ENCODE assay signal across 13 cellular contexts in genomic region chr6:169171951-169172350, GRCh38.
DNase-seq lines count a peak whose midpoint lies in the region; ATAC-seq, FAIRE-seq and TF ChIP-seq lines count a peak whose summit lies in the region.
"Had no signal": no experiment of that assay in that cellular context is flagged by ENCODE, and none has a peak within 500 bp of the region (broad histone marks: within the 10 kb centered on the region; RNA-seq: fewer than 3 reads in every experiment).

No MANE protein-coding gene starts in this region.

- no peak for TF ChIP-seq RAD21 in HCT116 (IDR thresholded peaks at IDR 0.05; ENCODE audit: low read depth)

- POLR2A ChIA-PET in HCT116 (lab: Charles Lee) = no interaction called here

- no peak overlapping the region for H3K27ac ChIP-seq in HCT116 (ENCODE audit: low read depth, low read length)
- peak overlapping the region; percentile 84 for H3K27ac ChIP-seq in astrocyte (ENCODE audit: low read depth, low read length)
- peak overlapping the region in 2 of 4 donors; percentile 1 to 27 for H3K27ac ChIP-seq in gastroesophageal sphincter
- H3K27ac ChIP-seq in tibial artery = peak overlapping the region; percentile 83 to 89
- H3K27ac ChIP-seq in prostate gland = no peak overlapping the region

- no peak for TF ChIP-seq EP300 in gastroesophageal sphincter (IDR thresholded peaks at IDR 0.05)

- H4K20me1 ChIP-seq in HCT116 (ENCODE audit: insufficient read depth) (no peaks in the 10 kb centered on the region), astrocyte (ENCODE audit: insufficient read depth, low read length) (no peaks in the 10 kb centered on the region)

- H3K36me3 Mint-ChIP-seq in astrocyte (ENCODE audit: low read depth, unreplicated experiment) = peaks cover 5% of the 10 kb centered on the region
- H3K36me3 Mint-ChIP-seq: naive thymus-derived CD8-positive, alpha-beta T cell had no signal

- H3K79me2 ChIP-seq in HCT116 (ENCODE audit: insufficient read depth, low read length) (no peaks in the 10 kb centered on the region), astrocyte (ENCODE audit: insufficient read depth, low read length) (no peaks in the 10 kb centered on the region)

- CTCF ChIA-PET in HCT116 (lab: Charles Lee) = no interaction called here

- no peaks in the 10 kb centered on the region for H3K27me3 Mint-ChIP-seq in astrocyte (ENCODE audit: low read depth, unreplicated experiment)

- intact Hi-C loops in HCT116 (cut with micrococcal nuclease) (no loop called here), tibial artery (cut with DNase I; ENCODE audit: low total_unique reads) (no loop called here), prostate gland (cut with DNase I) (no loop called here)

- TF ChIP-seq POLR2A in HCT116 (IDR thresholded peaks at IDR 0.05; ENCODE audit: borderline replicate concordance, extremely low read depth, insufficient read depth, insufficient read length) (no peak), gastroesophageal sphincter (IDR thresholded peaks at IDR 0.05) (no peak), GM18505 (IDR thresholded peaks at IDR 0.05; ENCODE audit: borderline replicate concordance, extremely low read depth, insufficient read depth, insufficient read length) (no peak), prostate gland (IDR thresholded peaks at IDR 0.05) (no peak)

- ATAC-seq in HCT116 (no peak), gastroesophageal sphincter (peak; percentile 13), GM18505 (IDR thresholded peaks at IDR 0.05; ENCODE audit: unreplicated experiment) (no peak)
- ATAC-seq: naive thymus-derived CD8-positive, alpha-beta T cell had no signal

- DNase-seq in HCT116 (ENCODE audit: low read depth, low spot score) (no peak), astrocyte (ENCODE audit: low read depth) (peak; percentile 58), tibial artery (no peak), prostate gland (ENCODE audit: low spot score) (no peak), iPS-NIHi11 (ENCODE audit: low spot score) (no peak)
- DNase-seq: activated naive CD4-positive, alpha-beta T cell treated with Interleukin-2 at 50 U/mL for 16 hours; foreskin melanocyte; naive thymus-derived CD8-positive, alpha-beta T cell; NCI-H1436; NCI-H524 had no signal

- H3K4me1 ChIP-seq in HCT116 (ENCODE audit: control insufficient read depth in 1 of 2, insufficient read depth in 2 of 2, low read length in 2 of 2) = peaks cover 24 to 70% of the 10 kb centered on the region in 2 experiments
- H3K4me1 ChIP-seq in astrocyte (ENCODE audit: insufficient read depth, low read length) = peaks cover 39% of the 10 kb centered on the region
- peaks cover 0 to 13% (median 0%) of the 10 kb centered on the region in 3 donors for H3K4me1 ChIP-seq in gastroesophageal sphincter
- peaks cover 0 to 72% (median 42%) of the 10 kb centered on the region in 4 donors for H3K4me1 ChIP-seq in tibial artery
- H3K4me1 ChIP-seq in prostate gland (replicated peaks) = no peaks in the 10 kb centered on the region

- no peak overlapping the region for H3K9ac ChIP-seq in HCT116 (ENCODE audit: low read length)
- peak overlapping the region; percentile 67 for H3K9ac ChIP-seq in astrocyte (ENCODE audit: low read length)

- no peaks in the 10 kb centered on the region for H3K27me3 ChIP-seq in HCT116 (ENCODE audit: insufficient read depth, low read length)
- no peaks in the 10 kb centered on the region for H3K27me3 ChIP-seq in astrocyte (ENCODE audit: insufficient read depth, low read length)
- no peaks in the 10 kb centered on the region for H3K27me3 ChIP-seq in gastroesophageal sphincter
- H3K27me3 ChIP-seq in tibial artery = no peaks in the 10 kb centered on the region
- no peaks in the 10 kb centered on the region for H3K27me3 ChIP-seq in prostate gland (replicated peaks; ENCODE audit: insufficient read depth)

- H3K4me3 ChIP-seq in HCT116 (replicated peaks in 1 of 2; ENCODE audit: low read depth in 1 of 2, low read length in 2 of 2) (no peak overlapping the region), astrocyte (ENCODE audit: insufficient read depth, low read depth, low read length) (no peak overlapping the region), gastroesophageal sphincter (no peak overlapping the region), tibial artery (no peak overlapping the region), prostate gland (no peak overlapping the region)

- RAD21 ChIA-PET in HCT116 (lab: Charles Lee; ENCODE audit: low non-redundant PET in 1 of 2, low total read pairs in 2 of 2, uncharacterized antibody in 2 of 2, unreplicated experiment in 2 of 2) = no interaction called here

- no peak for TF ChIP-seq CTCF in HCT116 (IDR thresholded peaks at IDR 0.05 in 2 of 3, conservative IDR thresholded peaks at IDR 0.05 in 1 of 3; ENCODE audit: borderline replicate concordance in 1 of 3, insufficient read depth in 1 of 3, low read depth in 2 of 3, low read length in 2 of 3)
- TF ChIP-seq CTCF in astrocyte (IDR thresholded peaks at IDR 0.05; ENCODE audit: insufficient read depth, low read depth, low read length) = no peak
- no peak for TF ChIP-seq CTCF in gastroesophageal sphincter (IDR thresholded peaks at IDR 0.05)
- no peak for TF ChIP-seq CTCF in tibial artery (IDR thresholded peaks at IDR 0.05)
- no peak for TF ChIP-seq CTCF in prostate gland (IDR thresholded peaks at IDR 0.05)

- H3K4me1 Mint-ChIP-seq in astrocyte (ENCODE audit: low read depth, unreplicated experiment) = peaks cover 25% of the 10 kb centered on the region
- H3K4me1 Mint-ChIP-seq: central memory CD8-positive, alpha-beta T cell had no signal

- H3K9me3 Mint-ChIP-seq in astrocyte (ENCODE audit: unreplicated experiment) = peaks cover 1% of the 10 kb centered on the region
- H3K9me3 Mint-ChIP-seq: central memory CD8-positive, alpha-beta T cell; naive thymus-derived CD8-positive, alpha-beta T cell had no signal

- WGBS in gastroesophageal sphincter (ENCODE audit: low coverage in 1 of 2), 2 donors = 77 to 88% methylated on average over 4 to 5 of the region's 8 CpGs
- 82% methylated on average over 8 of the region's 8 CpGs for WGBS in prostate gland

- peak overlapping the region; percentile 52 for H3K4me2 ChIP-seq in HCT116 (ENCODE audit: low read length)
- peak overlapping the region; percentile 9 for H3K4me2 ChIP-seq in astrocyte (ENCODE audit: low read length)

- no peaks in the 10 kb centered on the region for H3K9me2 ChIP-seq in HCT116 (ENCODE audit: insufficient read depth)

- FAIRE-seq in astrocyte (lab: Jason Lieb, UNC) = peak; percentile 23

- H3K9me3 ChIP-seq in HCT116 (ENCODE audit: control insufficient read depth in 1 of 2, insufficient read depth in 1 of 2, low read depth in 1 of 2, low read length in 2 of 2) (no peaks in the 10 kb centered on the region), astrocyte (ENCODE audit: insufficient read depth, low read depth, low read length) (no peaks in the 10 kb centered on the region), gastroesophageal sphincter (no peaks in the 10 kb centered on the region), tibial artery (no peaks in the 10 kb centered on the region), prostate gland (no peaks in the 10 kb centered on the region)

- H3K36me3 ChIP-seq in HCT116 (ENCODE audit: control insufficient read depth in 1 of 2, insufficient read depth in 2 of 2, low read length in 2 of 2) = no peaks in the 10 kb centered on the region
- no peaks in the 10 kb centered on the region for H3K36me3 ChIP-seq in astrocyte (ENCODE audit: insufficient read depth, low read length)
- H3K36me3 ChIP-seq in gastroesophageal sphincter = no peaks in the 10 kb centered on the region
- no peaks in the 10 kb centered on the region for H3K36me3 ChIP-seq in tibial artery
- no peaks in the 10 kb centered on the region for H3K36me3 ChIP-seq in prostate gland

- H3K4me3 Mint-ChIP-seq in astrocyte (ENCODE audit: unreplicated experiment) = no peak overlapping the region
- H3K4me3 Mint-ChIP-seq: central memory CD8-positive, alpha-beta T cell; naive thymus-derived CD8-positive, alpha-beta T cell had no signal

- H3K27ac Mint-ChIP-seq in astrocyte (ENCODE audit: unreplicated experiment) = peak overlapping the region; percentile 87
- H3K27ac Mint-ChIP-seq: naive thymus-derived CD8-positive, alpha-beta T cell had no signal

- no peak overlapping the region for H2AFZ ChIP-seq in HCT116 (ENCODE audit: low read depth, low read length, poor library complexity, severe bottlenecking)
- H2AFZ ChIP-seq in astrocyte (ENCODE audit: low read depth, low read length) = no peak overlapping the region

- no TSS peak for BruUV-seq in HCT116 (replicated peaks; lab: Mats Ljungman, UMichigan)

TF ChIP-seq in HCT116, 20 proteins besides CTCF, POLR2A, EP300 and RAD21:
- TF ChIP-seq TCF7L2 (IDR thresholded peaks at IDR 0.05; ENCODE audit: borderline replicate concordance, extremely low read depth, insufficient read depth, insufficient read length) = no peak
- TF ChIP-seq ZBTB33 (IDR thresholded peaks at IDR 0.05; ENCODE audit: extremely low read depth, insufficient replicate concordance, low read length) = no peak
- no peak for TF ChIP-seq SP1 (IDR thresholded peaks at IDR 0.05; ENCODE audit: low read depth)
TF ChIP-seq in HCT116: peak in this region for 0.

Comparison
In these comparisons a context has a peak if more than half of its experiments do, and no peak if none do; other contexts are left out.
1. H3K27ac ChIP-seq: peak in astrocyte (single experiment) and tibial artery (2 of 2); none in HCT116 (single experiment) and prostate gland (0 of 2).